In the genomic region with DNA sequence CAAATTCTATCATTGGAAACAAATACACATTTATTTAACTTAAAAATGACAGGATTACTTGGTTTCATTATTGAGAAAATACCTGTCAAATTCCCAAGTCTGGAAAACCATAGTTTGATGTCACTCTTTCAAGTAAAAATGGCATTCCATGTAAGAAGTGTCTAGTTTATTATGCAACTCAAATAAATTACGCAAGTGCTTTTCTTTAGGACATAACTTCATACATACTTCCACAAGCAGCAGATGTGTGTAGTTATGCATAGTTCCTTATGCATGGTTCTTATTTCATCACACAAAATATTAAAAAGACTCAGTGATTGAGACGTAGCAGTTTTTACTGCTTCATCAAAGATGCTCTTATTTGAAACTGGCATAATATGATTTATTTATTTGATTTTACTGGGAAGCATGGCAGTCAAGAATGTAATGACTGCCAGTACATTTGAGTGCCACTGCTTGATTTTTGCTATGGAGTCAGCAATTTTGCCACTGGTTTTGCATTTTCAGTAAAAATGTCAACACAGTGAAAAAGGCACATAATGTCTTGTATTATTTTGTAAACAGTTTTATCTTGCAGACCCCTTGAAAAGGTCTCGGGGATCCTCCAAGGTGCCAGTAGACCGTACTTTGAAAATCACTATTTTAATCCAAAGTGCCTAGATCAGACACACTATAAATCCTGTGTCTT, we compare ENCODE assay signal across 23 cellular contexts.
A peak's percentile ranks its signal among the peaks of the same experiment; 100 is the strongest.
DNase-seq lines count a peak whose midpoint lies in the region; TF ChIP-seq lines count a peak whose summit lies in the region.
"Had no signal": no experiment of that assay in that cellular context is flagged by ENCODE, and none has a peak within 500 bp of the region (broad histone marks: within the 10 kb centered on the region; RNA-seq: fewer than 3 reads in every experiment).

No MANE protein-coding gene starts in this region.

- 94 to 95% methylated on average over 4 of the region's 4 CpGs for WGBS in GM23248 (ENCODE audit: low coverage in 1 of 2, low lambda C conversion rate in 2 of 2, missing lambda C conversion rate in 2 of 2), 2 experiments
- 87% methylated on average over 4 of the region's 4 CpGs for WGBS in prostate gland

- no peak overlapping the region for H3K4me2 ChIP-seq in GM23248 (ENCODE audit: unreplicated experiment)
- H3K4me2 ChIP-seq: SK-N-SH, smooth muscle cell had no signal

- H3F3A ChIP-seq in GM23248 (ENCODE audit: insufficient read depth), result no peaks in the 10 kb centered on the region

- H3K4me1 ChIP-seq in GM23248 (ENCODE audit: insufficient read depth), result no peaks in the 10 kb centered on the region
- peaks cover 6% of the 10 kb centered on the region for H3K4me1 ChIP-seq in adipocyte (ENCODE audit: control insufficient read depth, insufficient read depth, low read length)
- no peaks in the 10 kb centered on the region for H3K4me1 ChIP-seq in prostate gland (replicated peaks)

- DNase-seq in AG10803 (ENCODE audit: low read depth) (peak; percentile 77), GM23248 (peak; percentile 7), adipocyte (ENCODE audit: low read depth) (peak; percentile 84), fibroblast of villous mesenchyme (ENCODE audit: low read depth) (peak; percentile 71), putamen (ENCODE audit: low spot score) (no peak), prostate gland (ENCODE audit: low spot score) (no peak)
- no peak for DNase-seq in activated CD4-positive, alpha-beta T cell treated with anti-CD3 and anti-CD28 coated beads, Interleukin-2, amount 50 U/mL, for 1 hour
- DNase-seq: activated CD4-positive, alpha-beta T cell treated with anti-CD3 and anti-CD28 coated beads for 48 hours; activated naive CD4-positive, alpha-beta T cell treated with anti-CD3 and anti-CD28 coated beads for 36 hours; amygdala; CD4-positive, CD25-positive, alpha-beta regulatory T cell; KBM-7; left ventricle myocardium inferior; MM.1S; naive B cell; NCI-H2171; NCI-H524 treated with DMSO at 0.1 percent for 48 hours; nucleus accumbens; SK-N-SH; stimulated activated CD4-positive, alpha-beta T cell treated with anti-CD3 and anti-CD28 coated beads, Interleukin-2, amount 100 ng/mL, for 24 hours; substantia nigra had no signal

- H3K9me3 ChIP-seq in GM23248 (ENCODE audit: low read depth) (no peaks in the 10 kb centered on the region), adipocyte (ENCODE audit: control insufficient read depth, low read length) (no peaks in the 10 kb centered on the region), prostate gland (no peaks in the 10 kb centered on the region)
- H3K9me3 ChIP-seq: left ventricle myocardium inferior, SK-N-SH had no signal

- H3K4me3 ChIP-seq in AG10803 (ENCODE audit: low read length), result no peak overlapping the region
- H3K4me3 ChIP-seq in GM23248, result no peak overlapping the region
- H3K4me3 ChIP-seq in adipocyte (ENCODE audit: low read length), result no peak overlapping the region
- no peak overlapping the region for H3K4me3 ChIP-seq in fibroblast of villous mesenchyme (ENCODE audit: low read depth, low read length)
- H3K4me3 ChIP-seq in prostate gland, result no peak overlapping the region
- H3K4me3 ChIP-seq: left ventricle myocardium inferior, smooth muscle cell had no signal

- H3K36me3 ChIP-seq in GM23248 (ENCODE audit: low read depth) (no peaks in the 10 kb centered on the region), adipocyte (ENCODE audit: control insufficient read depth, insufficient read depth, low read length, severe bottlenecking) (peaks cover 12% of the 10 kb centered on the region), prostate gland (no peaks in the 10 kb centered on the region)

- no peak overlapping the region for H2AFZ ChIP-seq in GM23248

- no peaks in the 10 kb centered on the region for H3K27me3 ChIP-seq in GM23248 (replicated peaks; ENCODE audit: insufficient read depth)
- H3K27me3 ChIP-seq in adipocyte (replicated peaks; ENCODE audit: control insufficient read depth, insufficient read depth, low read length), result no peaks in the 10 kb centered on the region
- H3K27me3 ChIP-seq in prostate gland (replicated peaks; ENCODE audit: insufficient read depth), result no peaks in the 10 kb centered on the region

- no peaks in the 10 kb centered on the region for H3K9me2 ChIP-seq in GM23248 (ENCODE audit: insufficient read depth)
- H3K9me2 ChIP-seq: SK-N-SH had no signal

- H3K79me2 ChIP-seq in GM23248 (ENCODE audit: insufficient read depth), result 0 out of 2 replicates have a peak, but pooled peaks cover 4% of the 10 kb centered on the region

- no peaks in the 10 kb centered on the region for H4K20me1 ChIP-seq in GM23248 (ENCODE audit: insufficient read depth)

- intact Hi-C loops in prostate gland (cut with DNase I), result no loop called here

- H3K9ac ChIP-seq in GM23248 (no peak overlapping the region), adipocyte (ENCODE audit: low read length) (no peak overlapping the region)
- H3K9ac ChIP-seq: SK-N-SH had no signal

- no peak for TF ChIP-seq POLR2A in prostate gland (IDR thresholded peaks at IDR 0.05)

- in situ Hi-C loops in GM23248 (cut with MboI), result no loop called here

- H3K27ac ChIP-seq in GM23248 (no peak overlapping the region), prostate gland (no peak overlapping the region)
- H3K27ac ChIP-seq: left ventricle myocardium inferior, VCaP had no signal

- TF ChIP-seq CTCF in AG10803 (conservative IDR thresholded peaks at IDR 0.05; ENCODE audit: low read length) (no peak), fibroblast of villous mesenchyme (IDR thresholded peaks at IDR 0.05; ENCODE audit: insufficient read depth, low read depth, low read length) (no peak), prostate gland (IDR thresholded peaks at IDR 0.05) (no peak)

Comparison
In these comparisons a context has a peak if more than half of its experiments do, and no peak if none do; other contexts are left out.
1. DNase-seq: peak in AG10803 (single experiment), GM23248 (single experiment), adipocyte (single experiment) and fibroblast of villous mesenchyme (single experiment); none in putamen (single experiment), activated CD4-positive, alpha-beta T cell treated with anti-CD3 and anti-CD28 coated beads, Interleukin-2, amount 50 U/mL, for 1 hour (single experiment) and prostate gland (single experiment).